Comparison of ENCODE assay signal across 9 cellular contexts in the genomic region with DNA sequence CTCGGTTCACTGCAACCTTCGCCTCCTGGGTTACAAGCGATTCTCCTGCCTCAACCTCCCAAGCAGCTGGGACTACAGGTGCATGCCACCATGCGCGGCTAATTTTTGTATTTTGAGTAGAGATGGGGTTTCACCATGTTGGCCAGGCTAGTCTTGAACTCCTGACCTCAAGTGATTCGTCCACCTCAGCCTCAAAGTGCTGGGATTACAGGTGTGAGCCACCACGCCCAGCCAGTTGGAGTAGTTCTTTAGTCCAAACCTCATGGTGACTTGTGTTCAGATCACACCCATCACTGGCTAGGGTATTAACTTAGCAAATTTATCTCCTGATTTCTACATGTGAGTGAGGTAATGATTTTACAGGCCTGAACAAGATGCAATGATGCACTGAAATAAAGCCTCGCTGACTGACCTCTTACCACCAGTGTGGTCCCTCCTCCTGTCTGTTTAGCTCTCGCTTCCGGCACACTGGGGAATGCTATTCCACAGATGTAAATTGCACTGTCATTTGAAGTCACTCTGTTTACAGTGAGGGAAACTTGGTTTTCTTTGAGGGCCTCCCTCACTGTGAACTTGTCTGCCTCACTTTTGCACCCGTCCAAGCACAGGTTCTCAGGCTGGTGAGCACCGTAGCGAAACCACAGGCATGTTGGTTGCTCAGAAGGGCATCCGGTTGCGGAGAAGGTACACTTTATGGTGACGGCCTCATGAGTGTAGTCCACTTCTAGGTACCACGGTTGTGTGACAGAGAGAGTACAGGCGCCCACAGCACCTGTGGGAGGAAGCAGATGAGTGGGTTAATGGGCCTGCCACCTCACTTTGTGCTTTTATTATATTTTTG. TPM values are rescaled to one million over a fixed set of nuclear protein-coding genes. Genes with fewer than 3 reads are reported as not detected.
DNase-seq lines count a peak whose midpoint lies in the region; ATAC-seq and TF ChIP-seq lines count a peak whose summit lies in the region.
"Had no signal": no experiment of that assay in that cellular context is flagged by ENCODE, and none has a peak within 500 bp of the region (broad histone marks: within the 10 kb centered on the region; RNA-seq: fewer than 3 reads in every experiment).

No MANE protein-coding gene starts in this region.

- DNase-seq in CD4-positive, alpha-beta memory T cell: peak; percentile 73 to 89 (median 79)
- DNase-seq in KBM-7 (peak; percentile 36), GOT3 (lab: John Stamatoyannopoulos, UW) (no peak), NCI-H1048 (lab: John Stamatoyannopoulos, UW) (no peak), erythroblast (lab: John Stamatoyannopoulos, UW) (no peak)
- peak; percentile 63 for DNase-seq in activated gamma-delta T cell treated with anti-CD3 and anti-CD28 coated beads, Interleukin-2, amount 50 U/mL, for 16 hours (ENCODE audit: low read depth)
- DNase-seq in stimulated activated CD4-positive, alpha-beta T cell treated with anti-CD3 and anti-CD28 coated beads, Interleukin-2, amount 100 ng/mL, for 4 hours (ENCODE audit: low read depth): peak; percentile 57

- peak overlapping the region; percentile 68 to 96 (median 81) for H3K4me3 Mint-ChIP-seq in CD4-positive, alpha-beta memory T cell

- H3K36me3 Mint-ChIP-seq in CD4-positive, alpha-beta memory T cell: no peaks in the 10 kb centered on the region

- peak; percentile 79 for ATAC-seq in GM21526 (IDR thresholded peaks at IDR 0.05; ENCODE audit: low FRiP score, unreplicated experiment)

- in situ Hi-C loops in KBM-7 (cut with MboI; ENCODE audit: low pct_unique_long_range_greater_than_20kb, low sequenced_read_pairs): no loop called here

- CTCF ChIA-PET in CD4-positive, alpha-beta memory T cell (lab: Charles Lee; ENCODE audit: partially characterized antibody): interaction anchor here (1.2 to 6.9 kb wide), 3 partner anchors 9 to 61 kb away, joined by 3 to 83 read pairs (median 31); no protein-coding TSS in a partner anchor

- H3K36me3 ChIP-seq in CD4-positive, alpha-beta memory T cell (ENCODE audit: insufficient read depth, low read length): no peaks in the 10 kb centered on the region
- H3K36me3 ChIP-seq: thoracic aorta had no signal

- intact Hi-C loops in CD4-positive, alpha-beta memory T cell (cut with micrococcal nuclease): loop anchor here (2.0 kb wide), 1 partner anchor 14 kb away; no protein-coding TSS in a partner anchor

- peak overlapping the region; percentile 61 for H3K27ac ChIP-seq in CD4-positive, alpha-beta memory T cell (ENCODE audit: low read depth, low read length)
- H3K27ac ChIP-seq: thoracic aorta had no signal

- H3K27me3 ChIP-seq in CD4-positive, alpha-beta memory T cell (ENCODE audit: insufficient read depth, low read length): no peaks in the 10 kb centered on the region

- peak overlapping the region in 1 of 2 donors; percentile 4 for H3K4me3 ChIP-seq in CD4-positive, alpha-beta memory T cell (ENCODE audit: low read length in 2 of 2)

- H3K27me3 Mint-ChIP-seq in CD4-positive, alpha-beta memory T cell: no peaks in the 10 kb centered on the region

- H3K9me3 Mint-ChIP-seq in CD4-positive, alpha-beta memory T cell: no peaks in the 10 kb centered on the region

- POLR2A ChIA-PET in CD4-positive, alpha-beta memory T cell (lab: Charles Lee; ENCODE audit: partially characterized antibody): interaction anchor here (0.6 to 3.3 kb wide), 10 partner anchors 9 to 711 kb away, joined by 3 to 26 read pairs (median 8); a partner anchor contains a TSS

- no peak for TF ChIP-seq POLR2A in erythroblast (IDR thresholded peaks at IDR 0.05; ENCODE audit: low read length)

- H3K4me1 Mint-ChIP-seq in CD4-positive, alpha-beta memory T cell: peaks cover 32 to 66% (median 49%) of the 10 kb centered on the region in 4 donors

- H3K27ac Mint-ChIP-seq in CD4-positive, alpha-beta memory T cell: peak overlapping the region; percentile 91 to 98 (median 95)

- no peaks in the 10 kb centered on the region for H3K9me3 ChIP-seq in CD4-positive, alpha-beta memory T cell (ENCODE audit: control insufficient read depth in 1 of 2, low read length in 2 of 2)
- H3K9me3 ChIP-seq: thoracic aorta had no signal

- peaks cover 60% of the 10 kb centered on the region for H3K4me1 ChIP-seq in CD4-positive, alpha-beta memory T cell (ENCODE audit: insufficient read depth, low read length)

RNA-seq across cellular contexts. Expression of a gene that starts 5.5 kb away (rescaled TPM):
- total RNA-seq in CD4-positive, alpha-beta memory T cell: 1 to 10 TPM; 3.9 to 5.1 TPM
- under 1 TPM; 0.13 to 0.31 TPM for polyA plus RNA-seq in CD4-positive, alpha-beta memory T cell

RNA-seq across cellular contexts. Expression of a gene that starts 16.8 kb away (rescaled TPM):
- total RNA-seq in CD4-positive, alpha-beta memory T cell: under 1 TPM; 0.11 to 0.17 TPM
- polyA plus RNA-seq in CD4-positive, alpha-beta memory T cell: not detected

RNA-seq across cellular contexts. Expression of a gene that starts 47.6 kb away (rescaled TPM):
- total RNA-seq in CD4-positive, alpha-beta memory T cell: 10 to 100 TPM; 71.1 to 92.8 TPM
- 100 to 1,000 TPM; 122 to 175 TPM for polyA plus RNA-seq in CD4-positive, alpha-beta memory T cell

Comparison
In these comparisons a context has a peak if more than half of its experiments do, and no peak if none do; other contexts are left out.
1. DNase-seq: peak in CD4-positive, alpha-beta memory T cell (5 of 5), KBM-7 (single experiment), activated gamma-delta T cell treated with anti-CD3 and anti-CD28 coated beads, Interleukin-2, amount 50 U/mL, for 16 hours (single experiment) and stimulated activated CD4-positive, alpha-beta T cell treated with anti-CD3 and anti-CD28 coated beads, Interleukin-2, amount 100 ng/mL, for 4 hours (single experiment); none in GOT3 (single experiment), NCI-H1048 (single experiment) and erythroblast (0 of 2).